In the genomic region with DNA sequence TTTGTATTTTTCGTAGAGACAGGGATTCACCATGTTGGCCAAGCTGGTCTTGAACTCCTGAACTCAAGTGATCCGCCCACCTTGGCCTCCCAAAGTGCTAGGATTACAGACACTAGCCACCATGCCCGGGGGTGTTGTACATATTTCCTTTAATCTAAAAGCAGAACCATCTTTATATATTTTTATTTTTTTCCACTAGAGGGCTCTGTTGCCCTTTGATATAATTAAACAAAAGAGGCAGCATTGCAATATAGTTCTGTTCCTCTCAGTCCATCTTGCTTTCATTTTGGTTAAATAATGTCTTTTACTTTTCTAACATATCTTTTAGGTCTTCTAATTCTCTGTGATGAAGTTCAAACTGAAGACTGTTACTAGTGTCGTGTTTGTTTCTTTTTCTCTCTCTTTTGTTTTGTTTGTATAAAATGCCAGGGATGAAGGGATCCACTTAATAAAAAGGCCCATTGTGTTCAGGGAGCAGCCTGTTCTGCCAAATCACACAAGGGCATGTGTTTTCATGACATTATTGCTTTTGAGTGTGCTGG, we compare ENCODE assay signal across 9 cellular contexts. TPM values are rescaled to one million over a fixed set of nuclear protein-coding genes. Genes with fewer than 3 reads are reported as not detected.
DNase-seq lines count a peak whose midpoint lies in the region; ATAC-seq, FAIRE-seq and TF ChIP-seq lines count a peak whose summit lies in the region.
"Had no signal": no experiment of that assay in that cellular context is flagged by ENCODE, and none has a peak within 500 bp of the region (broad histone marks: within the 10 kb centered on the region; RNA-seq: fewer than 3 reads in every experiment).

No MANE protein-coding gene starts in this region.

- TF ChIP-seq CTCF in Panc1 (IDR thresholded peaks at IDR 0.05) (peak; percentile 50), bronchial epithelial cell (IDR thresholded peaks at IDR 0.05; ENCODE audit: insufficient read depth, low read length, severe bottlenecking) (peak; percentile 18), kidney epithelial cell (IDR thresholded peaks at IDR 0.05; ENCODE audit: insufficient read depth, low read length, poor library complexity, severe bottlenecking) (peak; percentile 16), testis (IDR thresholded peaks at IDR 0.05) (peak; percentile 35 to 60 (median 45))

- H3K27me3 ChIP-seq in Panc1 (ENCODE audit: control insufficient read depth, insufficient read depth, low read length) (no peaks in the 10 kb centered on the region), bronchial epithelial cell (ENCODE audit: control insufficient read depth, insufficient read depth, low read length) (no peaks in the 10 kb centered on the region), kidney epithelial cell (ENCODE audit: control insufficient read depth, insufficient read depth, low read length) (no peaks in the 10 kb centered on the region), testis (no peaks in the 10 kb centered on the region)
- H3K27me3 ChIP-seq: BLaER1 treated with 17β-estradiol and CSF1 and Interleukin-3, amounts not matched to agents 10 nM and 100 nM had no signal

- CTCF ChIA-PET in Panc1 (lab: Charles Lee), result interaction anchor here (0.6 kb wide), 1 partner anchor 288 kb away, joined by 4 read pairs; no protein-coding TSS in a partner anchor

- H3K36me3 ChIP-seq in Panc1 (ENCODE audit: control insufficient read depth, insufficient read depth, low read length) (no peaks in the 10 kb centered on the region), bronchial epithelial cell (ENCODE audit: control insufficient read depth, insufficient read depth, low read length) (no peaks in the 10 kb centered on the region), kidney epithelial cell (ENCODE audit: control insufficient read depth, insufficient read depth, low read length) (no peaks in the 10 kb centered on the region), testis (ENCODE audit: low read depth, missing control alignments) (no peaks in the 10 kb centered on the region)

- POLR2A ChIA-PET in Panc1 (lab: Charles Lee), result no interaction called here

- WGBS in testis, 2 donors, result 29 to 39% methylated on average over 4 of the region's 4 CpGs

- no peak for TF ChIP-seq POLR2A in testis (IDR thresholded peaks at IDR 0.05)

- H3K4me3 ChIP-seq in Panc1 (ENCODE audit: low read depth in 2 of 2, low read length in 2 of 2), result no peak overlapping the region
- no peak overlapping the region for H3K4me3 ChIP-seq in bronchial epithelial cell (ENCODE audit: low read depth, low read length)
- no peak overlapping the region for H3K4me3 ChIP-seq in kidney epithelial cell (ENCODE audit: low read depth, low read length)
- H3K4me3 ChIP-seq in testis, result no peak overlapping the region
- H3K4me3 ChIP-seq: BLaER1 treated with 17β-estradiol and CSF1 and Interleukin-3, amounts not matched to agents 10 nM and 100 nM had no signal

- H3K4me1 ChIP-seq in Panc1 (ENCODE audit: control insufficient read depth, insufficient read depth, low read length), result peaks cover 2% of the 10 kb centered on the region; the same call in 1 of the 2 replicates
- H3K4me1 ChIP-seq in testis, result peaks cover 6% of the 10 kb centered on the region

- no peak for FAIRE-seq in bronchial epithelial cell (lab: Jason Lieb, UNC)

- H3K9me3 ChIP-seq in Panc1 (ENCODE audit: control insufficient read depth, insufficient read depth, low read depth, low read length), result no peaks in the 10 kb centered on the region
- no peaks in the 10 kb centered on the region for H3K9me3 ChIP-seq in testis
- H3K9me3 ChIP-seq: BLaER1 treated with 17β-estradiol and CSF1 and Interleukin-3, amounts not matched to agents 10 nM and 100 nM had no signal

- BruUV-seq in Panc1 (replicated peaks; lab: Mats Ljungman, UMichigan), result no TSS peak

- ATAC-seq in GM21529 (IDR thresholded peaks at IDR 0.05; ENCODE audit: unreplicated experiment) (peak; percentile 85), Panc1 (peak; percentile 71)

- DNase-seq in NCI-H446 (lab: John Stamatoyannopoulos, UW) (peak; percentile 27 to 32), NCI-H446 treated with DMSO at 0.1 percent for 48 hours (lab: John Stamatoyannopoulos, UW) (no peak), KG1 (lab: John Stamatoyannopoulos, UW) (peak; percentile 53), Panc1 (ENCODE audit: low read depth, low spot score) (peak; percentile 20), bronchial epithelial cell (ENCODE audit: low read depth) (peak; percentile 54), kidney epithelial cell (ENCODE audit: low read depth) (no peak), testis (peak; percentile 56)

- intact Hi-C loops in Panc1 (cut with micrococcal nuclease; ENCODE audit: unreplicated experiment), result loop anchor here (2.0 kb wide), 1 partner anchor 112 kb away; no protein-coding TSS in a partner anchor
- intact Hi-C loops in testis (cut with DNase I; ENCODE audit: low total_unique reads), result loop anchor here (10.0 kb wide), 1 partner anchor 112 kb away; no protein-coding TSS in a partner anchor

- no peak overlapping the region for H3K27ac ChIP-seq in Panc1 (ENCODE audit: low read length)
- peak overlapping the region; percentile 58 to 74 for H3K27ac ChIP-seq in testis

- in situ Hi-C loops in Panc1 (cut with HindIII; ENCODE audit: low pct_unique_long_range_greater_than_20kb, low sequenced_read_pairs), result no loop called here

RNA-seq across cellular contexts. Expression of a gene that starts 23.4 kb away (rescaled TPM):
- 12.5 TPM for total RNA-seq in Panc1 (2021; ENCODE audit: unreplicated experiment)
- 14.4 TPM for polyA plus RNA-seq in Panc1 (2012; ENCODE audit: insufficient read length)
- total RNA-seq in bronchial epithelial cell, result 11.0 and 12.6 TPM in 2 replicates
- 25.2 and 34.9 TPM in 2 replicates for total RNA-seq in kidney epithelial cell
- 10 to 100 TPM; 64.1 to 76.7 TPM for total RNA-seq in testis
- 20.6 TPM for polyA plus RNA-seq in testis (ENCODE audit: insufficient read depth, low read depth, low replicate concordance)

Comparison
In these comparisons a context has a peak if more than half of its experiments do, and no peak if none do; other contexts are left out.
1. DNase-seq: peak in NCI-H446 (2 of 2), KG1 (single experiment), Panc1 (single experiment), bronchial epithelial cell (single experiment) and testis (single experiment); none in NCI-H446 treated with DMSO at 0.1 percent for 48 hours (single experiment) and kidney epithelial cell (single experiment).
2. Peak in every context shown above with its lines, with median percentiles within 50 percentile points of each other: CTCF ChIP-seq.